Comparison of ENCODE assay signal across 8 cellular contexts in genomic region chr9:928363-929042, GRCh38. TPM values are rescaled to one million over a fixed set of nuclear protein-coding genes. Genes with fewer than 3 reads are reported as not detected.
DNase-seq lines count a peak whose midpoint lies in the region; ATAC-seq, FAIRE-seq and TF ChIP-seq lines count a peak whose summit lies in the region.

No MANE protein-coding gene starts in this region.

- no peak overlapping the region for H3K4me3 ChIP-seq in Panc1 (ENCODE audit: low read depth in 2 of 2, low read length in 2 of 2)

- ATAC-seq in Panc1 (no peak), left colon (peak; percentile 52), HG03095 (IDR thresholded peaks at IDR 0.05; ENCODE audit: unreplicated experiment) (no peak)

- no peaks in the 10 kb centered on the region for H3K27me3 ChIP-seq in Panc1 (ENCODE audit: control insufficient read depth, insufficient read depth, low read length)

- H3K4me1 ChIP-seq in Panc1 (ENCODE audit: control insufficient read depth, insufficient read depth, low read length) = no peaks in the 10 kb centered on the region

- no peaks in the 10 kb centered on the region for H3K9me3 ChIP-seq in Panc1 (ENCODE audit: control insufficient read depth, insufficient read depth, low read depth, low read length)

- no peaks in the 10 kb centered on the region for H3K36me3 ChIP-seq in Panc1 (ENCODE audit: control insufficient read depth, insufficient read depth, low read length)

- POLR2A ChIA-PET in Panc1 (lab: Charles Lee) = no interaction called here

- intact Hi-C loops in Panc1 (cut with micrococcal nuclease; ENCODE audit: unreplicated experiment) = no loop called here
- intact Hi-C loops in left colon (cut with DNase I, micrococcal nuclease) = no loop called here

- no peak overlapping the region for H3K27ac ChIP-seq in Panc1 (ENCODE audit: low read length)

- BruUV-seq in Panc1 (replicated peaks; lab: Mats Ljungman, UMichigan) = no TSS peak

- in situ Hi-C loops in Panc1 (cut with HindIII; ENCODE audit: low pct_unique_long_range_greater_than_20kb, low sequenced_read_pairs) = no loop called here

- DNase-seq in activated CD4-positive, alpha-beta T cell treated with anti-CD3 and anti-CD28 coated beads for 48 hours = peak; percentile 18
- DNase-seq in activated CD4-positive, alpha-beta T cell treated with anti-CD3 and anti-CD28 coated beads, Interleukin-2, amount 50 U/mL, for 4 hours = no peak
- DNase-seq in H54 (ENCODE audit: insufficient read length, low spot score) (peak; percentile 9), Panc1 (ENCODE audit: low read depth, low spot score) (no peak), left colon (no peak), NCI-H146 treated with DMSO at 0.1 percent for 48 hours (lab: John Stamatoyannopoulos, UW; ENCODE audit: unreplicated experiment) (no peak), cerebellum (ENCODE audit: low spot score) (no peak)

- no peak for FAIRE-seq in H54 (lab: Jason Lieb, UNC)

- CTCF ChIA-PET in Panc1 (lab: Charles Lee) = no interaction called here

- peak; percentile 35 for TF ChIP-seq CTCF in Panc1 (IDR thresholded peaks at IDR 0.05)

- no peak for TF ChIP-seq POLR2A in H54 (IDR thresholded peaks at IDR 0.05; ENCODE audit: low read depth, low read length)

RNA-seq across cellular contexts. Expression of gene DMRT3, which starts 48.0 kb away (rescaled TPM):
- total RNA-seq in Panc1 (2021; ENCODE audit: unreplicated experiment) (not detected), left colon (not detected), cerebellum (not detected)
- not detected for polyA plus RNA-seq in Panc1 (2012; ENCODE audit: insufficient read length)

Comparison
In these comparisons a context has a peak if more than half of its experiments do, and no peak if none do; other contexts are left out.
1. DNase-seq: peak in activated CD4-positive, alpha-beta T cell treated with anti-CD3 and anti-CD28 coated beads for 48 hours (single experiment) and H54 (single experiment); none in activated CD4-positive, alpha-beta T cell treated with anti-CD3 and anti-CD28 coated beads, Interleukin-2, amount 50 U/mL, for 4 hours (0 of 2), Panc1 (single experiment), left colon (0 of 2), NCI-H146 treated with DMSO at 0.1 percent for 48 hours (single experiment) and cerebellum (single experiment).